ENCODE assay signal across 23 cellular contexts in genomic region chr3:185750015-185750414, GRCh38.
"Had no signal": no experiment of that assay in that cellular context is flagged by ENCODE, and none has a peak within 500 bp of the region (broad histone marks: within the 10 kb centered on the region; RNA-seq: fewer than 3 reads in every experiment).

No MANE protein-coding gene starts in this region.

- H3K9me3 ChIP-seq: esophagus squamous epithelium, gastrocnemius medialis, prostate gland, right atrium auricular region, thoracic aorta had no signal

- H3K27me3 ChIP-seq: breast epithelium, dorsolateral prefrontal cortex, esophagus squamous epithelium, gastrocnemius medialis, right atrium auricular region had no signal

- H3K4me1 ChIP-seq: breast epithelium, gastrocnemius medialis, prostate gland had no signal

- H3K4me3 Mint-ChIP-seq: activated CD4-positive, alpha-beta T cell treated with anti-CD3 and anti-CD28 coated beads, Interleukin-2, amount 10 ng/mL, durations not matched to agents 7 days and 5 days; central memory CD8-positive, alpha-beta T cell; effector memory CD8-positive, alpha-beta T cell; naive thymus-derived CD8-positive, alpha-beta T cell had no signal

- H3K4me3 ChIP-seq: breast epithelium, dorsolateral prefrontal cortex, esophagus squamous epithelium, gastrocnemius medialis, lower lobe of right lung, prostate gland, right atrium auricular region, thoracic aorta had no signal

- H3K27ac Mint-ChIP-seq: activated CD4-positive, alpha-beta T cell treated with anti-CD3 and anti-CD28 coated beads, Interleukin-2, amount 10 ng/mL, durations not matched to agents 7 days and 5 days; activated naive CD4-positive, alpha-beta T cell treated with anti-CD3 and anti-CD28 coated beads, Interleukin-2, amount 50 U/mL, for 72 hours; effector memory CD8-positive, alpha-beta T cell; naive thymus-derived CD8-positive, alpha-beta T cell had no signal

- DNase-seq: activated CD4-positive, alpha-beta T cell treated with anti-CD3 and anti-CD28 coated beads, Interleukin-2, amount 10 ng/mL, durations not matched to agents 7 days and 5 days; activated gamma-delta T cell treated with Interleukin-2 at 50 U/mL for 16 hours; activated T-cell treated with anti-CD3 and anti-CD28 coated beads, Interleukin-2, amount 50 U/mL, for 1 hour; dorsolateral prefrontal cortex; effector memory CD8-positive, alpha-beta T cell; esophagus squamous epithelium; gastrocnemius medialis; kidney; lower lobe of right lung; mesendoderm; naive thymus-derived CD8-positive, alpha-beta T cell; stimulated activated CD4-positive, alpha-beta T cell treated with anti-CD3 and anti-CD28 coated beads, Interleukin-4, amount 100 ng/mL, for 24 hours; stimulated activated naive CD4-positive, alpha-beta T cell treated with Interleukin-2 at 50 U/mL for 16 hours had no signal

- H3K27ac ChIP-seq: breast epithelium, dorsolateral prefrontal cortex, esophagus squamous epithelium, gastrocnemius medialis, lower lobe of right lung, prostate gland, right atrium auricular region, thoracic aorta had no signal

- FAIRE-seq: astrocyte, colon, kidney had no signal

- H3K36me3 ChIP-seq: breast epithelium, esophagus squamous epithelium, gastrocnemius medialis, lower lobe of right lung, prostate gland, right atrium auricular region, thoracic aorta had no signal

- ATAC-seq: activated CD4-positive, CD25-positive, alpha-beta regulatory T cell treated with anti-CD3 and anti-CD28 coated beads, Interleukin-2, amount 50 U/mL, for 24 hours; activated naive CD4-positive, alpha-beta T cell treated with anti-CD3 and anti-CD28 coated beads, Interleukin-2, amount 50 U/mL, for 72 hours; effector memory CD8-positive, alpha-beta T cell; gastrocnemius medialis; left lobe of liver; lower lobe of right lung; naive thymus-derived CD8-positive, alpha-beta T cell had no signal

- H3K4me1 Mint-ChIP-seq: central memory CD8-positive, alpha-beta T cell had no signal
